In genomic region chr7:92527300-92528187, GRCh38 we compare ENCODE assay signal across 8 cellular contexts. TPM values are rescaled to one million over a fixed set of nuclear protein-coding genes. Genes with fewer than 3 reads are reported as not detected.
A peak's percentile ranks its signal among the peaks of the same experiment; 100 is the strongest.
DNase-seq lines count a peak whose midpoint lies in the region; ATAC-seq and TF ChIP-seq lines count a peak whose summit lies in the region.

No MANE protein-coding gene starts in this region.

- no peaks in the 10 kb centered on the region for H3K9me3 Mint-ChIP-seq in activated naive CD8-positive, alpha-beta T cell treated with anti-CD3 and anti-CD28 coated beads, Interleukin-2, amount 10 ng/mL, durations not matched to agents 7 days and 5 days
- no peaks in the 10 kb centered on the region for H3K9me3 Mint-ChIP-seq in progenitor cell of endocrine pancreas (ENCODE audit: low read depth)

- H3K4me3 ChIP-seq in Karpas-422 (ENCODE audit: low read length) (peak overlapping the region; percentile 78), heart right ventricle (peak overlapping the region; percentile 67 to 93 (median 79))

- peaks cover 73% of the 10 kb centered on the region for H3K79me2 ChIP-seq in Karpas-422 (ENCODE audit: low read length)

- H3K4me2 ChIP-seq in Karpas-422 (ENCODE audit: low read depth, low read length, poor library complexity, severe bottlenecking) = peak overlapping the region; percentile 90

- H3K27me3 Mint-ChIP-seq in activated naive CD8-positive, alpha-beta T cell treated with anti-CD3 and anti-CD28 coated beads, Interleukin-2, amount 10 ng/mL, durations not matched to agents 7 days and 5 days = no peaks in the 10 kb centered on the region
- H3K27me3 Mint-ChIP-seq in progenitor cell of endocrine pancreas = no peaks in the 10 kb centered on the region

- WGBS in heart right ventricle, 2 donors = 0 to 1% methylated on average over 31 of the region's 31 CpGs

- H3K36me3 Mint-ChIP-seq in activated naive CD8-positive, alpha-beta T cell treated with anti-CD3 and anti-CD28 coated beads, Interleukin-2, amount 10 ng/mL, durations not matched to agents 7 days and 5 days = peaks cover 3% of the 10 kb centered on the region
- H3K36me3 Mint-ChIP-seq in progenitor cell of endocrine pancreas (ENCODE audit: insufficient read depth) = peaks cover 3% of the 10 kb centered on the region

- peak overlapping the region; percentile 61 for H2AFZ ChIP-seq in Karpas-422 (ENCODE audit: low read length)

- H4K20me1 ChIP-seq in Karpas-422 (ENCODE audit: insufficient read depth, low read depth, low read length) = no peaks in the 10 kb centered on the region

- H3K36me3 ChIP-seq in Karpas-422 (ENCODE audit: insufficient read depth, low read length) = peaks cover 21% of the 10 kb centered on the region
- peaks cover 0 to 28% (median 16%) of the 10 kb centered on the region in 9 donors for H3K36me3 ChIP-seq in heart right ventricle

- no peaks in the 10 kb centered on the region for H3K9me2 ChIP-seq in Karpas-422 (replicated peaks; ENCODE audit: insufficient read depth, low read length)

- H3K27ac Mint-ChIP-seq in activated naive CD8-positive, alpha-beta T cell treated with anti-CD3 and anti-CD28 coated beads, Interleukin-2, amount 10 ng/mL, durations not matched to agents 7 days and 5 days = peak overlapping the region; percentile 96
- H3K27ac Mint-ChIP-seq in progenitor cell of endocrine pancreas = peak overlapping the region; percentile 97

- H3K4me3 Mint-ChIP-seq in activated naive CD8-positive, alpha-beta T cell treated with anti-CD3 and anti-CD28 coated beads, Interleukin-2, amount 10 ng/mL, durations not matched to agents 7 days and 5 days = peak overlapping the region; percentile 90
- peak overlapping the region; percentile 97 for H3K4me3 Mint-ChIP-seq in progenitor cell of endocrine pancreas (ENCODE audit: low read depth)

- H3K27ac ChIP-seq in Karpas-422 (ENCODE audit: low read length) = peak overlapping the region; percentile 90
- H3K27ac ChIP-seq in heart right ventricle = peak overlapping the region in 9 of 10 donors; percentile 74 to 94 (median 85)

- DNase-seq in DMS79 treated with DMSO at 0.1 percent for 48 hours (lab: John Stamatoyannopoulos, UW) (peak; percentile 34), Karpas-422 (peak; percentile 87), heart right ventricle (peak; percentile 11 to 46), progenitor cell of endocrine pancreas (ENCODE audit: low spot score, unreplicated experiment) (peak; percentile 35), GDM1 (lab: John Stamatoyannopoulos, UW) (no peak)
- peak; percentile 65 for DNase-seq in activated naive CD8-positive, alpha-beta T cell treated with anti-CD3 and anti-CD28 coated beads, Interleukin-2, amount 10 ng/mL, durations not matched to agents 7 days and 5 days

- POLR2A ChIA-PET in activated naive CD8-positive, alpha-beta T cell treated with anti-CD3 and anti-CD28 coated beads, Interleukin-2, amount 10 ng/mL, durations not matched to agents 7 days and 5 days (lab: Charles Lee) = interaction anchor here (1.0 to 1.4 kb wide), 8 partner anchors 11 to 620 kb away, joined by 3 to 13 read pairs (median 6); partner anchors contain the start of genes ANKIB1, FAM133B, KRIT1 and SAMD9

- H3K27me3 ChIP-seq in Karpas-422 (ENCODE audit: low read length) = no peaks in the 10 kb centered on the region
- no peaks in the 10 kb centered on the region for H3K27me3 ChIP-seq in heart right ventricle

- intact Hi-C loops in heart right ventricle (cut with DNase I) = no loop called here

- peaks cover 21% of the 10 kb centered on the region for H3K4me1 Mint-ChIP-seq in activated naive CD8-positive, alpha-beta T cell treated with anti-CD3 and anti-CD28 coated beads, Interleukin-2, amount 10 ng/mL, durations not matched to agents 7 days and 5 days
- H3K4me1 Mint-ChIP-seq in progenitor cell of endocrine pancreas (ENCODE audit: low read depth) = peaks cover 19% of the 10 kb centered on the region

- peak overlapping the region; percentile 95 for H3K9ac ChIP-seq in Karpas-422 (ENCODE audit: low read length)

- TF ChIP-seq CTCF in heart right ventricle (IDR thresholded peaks at IDR 0.05) (no peak), progenitor cell of endocrine pancreas (IDR thresholded peaks at IDR 0.05; ENCODE audit: unreplicated experiment) (peak; percentile 36)

- H3K9me3 ChIP-seq in Karpas-422 (ENCODE audit: low read length) (no peaks in the 10 kb centered on the region), heart right ventricle (no peaks in the 10 kb centered on the region)

- ATAC-seq in GM21723 (IDR thresholded peaks at IDR 0.05; ENCODE audit: unreplicated experiment) (peak; percentile 40), SK-N-SH treated with all-trans-retinoic acid at 6 μM for 48 hours (peak; percentile 72), heart right ventricle (peak in 7 of 8 donors; percentile 31 to 67 (median 41))
- ATAC-seq in activated naive CD8-positive, alpha-beta T cell treated with anti-CD3 and anti-CD28 coated beads, Interleukin-2, amount 10 ng/mL, durations not matched to agents 7 days and 5 days (ENCODE audit: low read depth) = peak; percentile 8

- H3K4me1 ChIP-seq in Karpas-422 (ENCODE audit: low read length) (peaks cover 27% of the 10 kb centered on the region), heart right ventricle (peaks cover 0 to 37% (median 24%) of the 10 kb centered on the region in 9 donors)

TF ChIP-seq in SK-N-SH treated with all-trans-retinoic acid at 6 μM for 48 hours, 23 proteins besides CTCF, POLR2A, EP300 and RAD21:
- TF ChIP-seq PPARA (CRISPR knock-in tag; IDR thresholded peaks at IDR 0.05; ENCODE audit: borderline replicate concordance) = no peak
- 0 out of 2 replicates have a peak, but pooled peaks have one; percentile 11 for TF ChIP-seq TCF4 (CRISPR knock-in tag; IDR thresholded peaks at IDR 0.05; ENCODE audit: borderline replicate concordance)
- TF ChIP-seq CSDC2 (CRISPR knock-in tag; IDR thresholded peaks at IDR 0.05) = 0 out of 2 replicates have a peak, but pooled peaks have one; percentile 31
- no peak for TF ChIP-seq RARB (CRISPR knock-in tag; IDR thresholded peaks at IDR 0.05)
- TF ChIP-seq ZC3H10 (CRISPR knock-in tag; IDR thresholded peaks at IDR 0.05) = no peak
TF ChIP-seq in SK-N-SH treated with all-trans-retinoic acid at 6 μM for 48 hours: peak in this region for 2.

RNA-seq across cellular contexts. Expression of gene PEX1, which starts 0.8 kb away (rescaled TPM):
- total RNA-seq in Karpas-422 (2014; rRNA removed; shearing (Covaris generic); ENCODE audit: low replicate concordance) = 31.8 and 66.1 TPM in 2 replicates
- 10 to 100 TPM; 23.5 to 24.4 TPM for total RNA-seq in activated naive CD8-positive, alpha-beta T cell treated with anti-CD3 and anti-CD28 coated beads, Interleukin-2, amount 10 ng/mL, durations not matched to agents 7 days and 5 days
- total RNA-seq in heart right ventricle (10 to 100 TPM; 13.0 to 19.8 (median 15.6) TPM), progenitor cell of endocrine pancreas (26.8 TPM in 2 replicates)
- polyA plus RNA-seq in heart right ventricle = 10 to 100 TPM in 1 of 2 donors, 1 to 10 TPM in 1; 4.1 to 14.1 TPM

RNA-seq across cellular contexts. Expression of gene RBM48, which starts 1.1 kb away (rescaled TPM):
- total RNA-seq in Karpas-422 (2014; rRNA removed; shearing (Covaris generic); ENCODE audit: low replicate concordance) = 8.5 and 12.1 TPM in 2 replicates
- total RNA-seq in activated naive CD8-positive, alpha-beta T cell treated with anti-CD3 and anti-CD28 coated beads, Interleukin-2, amount 10 ng/mL, durations not matched to agents 7 days and 5 days = 10 to 100 TPM; 22.6 to 24.2 TPM
- total RNA-seq in heart right ventricle (10 to 100 TPM in 8 of 10 donors, 1 to 10 TPM in 2; 9.4 to 17.3 (median 10.2) TPM), progenitor cell of endocrine pancreas (14.8 and 16.7 TPM in 2 replicates)
- polyA plus RNA-seq in heart right ventricle = 1 to 10 TPM; 6.7 to 6.8 TPM

RNA-seq across cellular contexts. Expression of gene ERVW-1, which starts 49.8 kb away (rescaled TPM):
- not detected in 2 replicates for total RNA-seq in Karpas-422 (2014; rRNA removed; shearing (Covaris generic); ENCODE audit: low replicate concordance)
- not detected for total RNA-seq in activated naive CD8-positive, alpha-beta T cell treated with anti-CD3 and anti-CD28 coated beads, Interleukin-2, amount 10 ng/mL, durations not matched to agents 7 days and 5 days
- total RNA-seq in heart right ventricle (not detected), progenitor cell of endocrine pancreas (not detected in 2 replicates)
- polyA plus RNA-seq in heart right ventricle = under 1 TPM in 1 of 2 donors, not detected in 1; 0.15 TPM

Comparison
In these comparisons a context has a peak if more than half of its experiments do, and no peak if none do; other contexts are left out.
1. ATAC-seq: peak in every context shown above with its lines; median percentile 72 in SK-N-SH treated with all-trans-retinoic acid at 6 μM for 48 hours; 41 in heart right ventricle; 40 in GM21723; 8 in activated naive CD8-positive, alpha-beta T cell treated with anti-CD3 and anti-CD28 coated beads, Interleukin-2, amount 10 ng/mL, durations not matched to agents 7 days and 5 days.